In the genomic region with DNA sequence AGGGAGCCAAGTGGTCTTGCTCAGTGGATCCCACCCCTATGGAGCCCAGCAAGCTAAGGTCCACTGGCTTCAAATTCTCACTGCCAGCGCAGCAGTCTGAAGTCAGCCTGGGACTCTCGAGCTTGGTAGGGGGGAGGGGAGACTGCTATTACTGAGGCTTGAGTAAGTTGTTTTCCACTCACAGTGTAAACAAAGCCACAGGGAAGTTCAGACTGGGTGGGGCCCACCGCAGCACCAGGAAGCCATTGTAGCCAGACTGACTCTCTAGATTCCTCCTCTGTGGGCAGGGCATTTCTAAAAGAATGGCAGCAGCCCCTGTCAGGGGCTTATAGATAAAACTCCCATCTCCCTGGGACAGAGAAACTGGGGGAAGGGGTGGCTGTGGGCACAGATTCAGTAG, we compare ENCODE assay signal across 20 cellular contexts.
DNase-seq lines count a peak whose midpoint lies in the region; ATAC-seq, FAIRE-seq and TF ChIP-seq lines count a peak whose summit lies in the region.
"Had no signal": no experiment of that assay in that cellular context is flagged by ENCODE, and none has a peak within 500 bp of the region (broad histone marks: within the 10 kb centered on the region; RNA-seq: fewer than 3 reads in every experiment).

No MANE protein-coding gene starts in this region.

- H3K4me1 Mint-ChIP-seq in nephron progenitor cell = no peaks in the 10 kb centered on the region
- H3K4me1 Mint-ChIP-seq: GM23338 had no signal

- peaks cover 0 to 33% of the 10 kb centered on the region in 2 donors for H3K9me3 ChIP-seq in left lung
- peaks cover 0 to 5% (median 0%) of the 10 kb centered on the region in 4 donors for H3K9me3 ChIP-seq in pancreas
- H3K9me3 ChIP-seq: BE2C had no signal

- H3K4me1 ChIP-seq in left lung (no peaks in the 10 kb centered on the region), pancreas (no peaks in the 10 kb centered on the region)
- H3K4me1 ChIP-seq: BE2C had no signal

- no peak overlapping the region for H3K4me3 Mint-ChIP-seq in nephron progenitor cell
- H3K4me3 Mint-ChIP-seq: CD8-positive, alpha-beta T cell; GM23338 had no signal

- H3K36me3 ChIP-seq in left lung (no peaks in the 10 kb centered on the region), pancreas (no peaks in the 10 kb centered on the region)
- H3K36me3 ChIP-seq: BE2C had no signal

- no peak for FAIRE-seq in pancreas (lab: Jason Lieb, UNC)
- FAIRE-seq: G401.6, GM12892, HTR-8/SVneo, RCC 7860 had no signal

- H3K36me3 Mint-ChIP-seq in nephron progenitor cell (ENCODE audit: low read depth) = peaks cover 6% of the 10 kb centered on the region
- H3K36me3 Mint-ChIP-seq: CD8-positive, alpha-beta T cell had no signal

- H3K9me3 Mint-ChIP-seq in nephron progenitor cell = peaks cover 40% of the 10 kb centered on the region

- H3K27me3 ChIP-seq in left lung (no peaks in the 10 kb centered on the region), pancreas (peaks cover 0 to 4% (median 0%) of the 10 kb centered on the region in 4 donors)
- H3K27me3 ChIP-seq: BE2C had no signal

- peak; percentile 4 for DNase-seq in Daoy (ENCODE audit: low read depth)
- DNase-seq in H4 (ENCODE audit: low spot score) = peak; percentile 72
- peak; percentile 61 for DNase-seq in SW480 (ENCODE audit: low spot score)
- DNase-seq in left lung = no peak
- DNase-seq in nephron progenitor cell = no peak
- no peak for DNase-seq in pancreas
- no peak for DNase-seq in stimulated activated CD4-positive, alpha-beta T cell treated with anti-CD3 and anti-CD28 coated beads, Interleukin-12 subunit alpha, Interleukin-12 subunit beta, amount 100 ng/mL, for 4 hours
- DNase-seq: BE2C; CD8-positive, alpha-beta T cell; DMS 273 treated with DMSO at 0.1 percent for 48 hours; NCI-H1436 treated with DMSO at 0.1 percent for 48 hours; NCI-H2107; NCI-H226; NCI-H526; SIG-M5 had no signal

- no peak overlapping the region for H3K4me3 ChIP-seq in left lung
- H3K4me3 ChIP-seq in pancreas = no peak overlapping the region
- H3K4me3 ChIP-seq: GM23338 had no signal

- TF ChIP-seq CTCF in left lung (IDR thresholded peaks at IDR 0.05) (no peak), nephron progenitor cell (IDR thresholded peaks at IDR 0.05) (no peak), pancreas (IDR thresholded peaks at IDR 0.05) (no peak)

- intact Hi-C loops in left lung (cut with DNase I) (no loop called here), pancreas (cut with DNase I) (no loop called here)

- peaks cover 5% of the 10 kb centered on the region for H3K27me3 Mint-ChIP-seq in nephron progenitor cell (ENCODE audit: low read depth, poor library complexity)

- no peak overlapping the region for H3K27ac Mint-ChIP-seq in nephron progenitor cell
- H3K27ac Mint-ChIP-seq: CD8-positive, alpha-beta T cell; GM23338 had no signal

- ATAC-seq in left lung (peak; percentile 31), pancreas (no peak)
- ATAC-seq: CD8-positive, alpha-beta T cell; GM23338 had no signal

- 68 to 82% methylated on average over 3 of the region's 3 CpGs for WGBS in pancreas, 2 donors

- H3K27ac ChIP-seq in left lung (no peak overlapping the region), pancreas (no peak overlapping the region)

Comparison
In these comparisons a context has a peak if more than half of its experiments do, and no peak if none do; other contexts are left out.
1. DNase-seq: peak in Daoy (single experiment), H4 (single experiment) and SW480 (single experiment); none in left lung (0 of 2), nephron progenitor cell (single experiment), pancreas (0 of 6) and stimulated activated CD4-positive, alpha-beta T cell treated with anti-CD3 and anti-CD28 coated beads, Interleukin-12 subunit alpha, Interleukin-12 subunit beta, amount 100 ng/mL, for 4 hours (single experiment).